Comparison of ENCODE assay signal across 27 cellular contexts in the genomic region with DNA sequence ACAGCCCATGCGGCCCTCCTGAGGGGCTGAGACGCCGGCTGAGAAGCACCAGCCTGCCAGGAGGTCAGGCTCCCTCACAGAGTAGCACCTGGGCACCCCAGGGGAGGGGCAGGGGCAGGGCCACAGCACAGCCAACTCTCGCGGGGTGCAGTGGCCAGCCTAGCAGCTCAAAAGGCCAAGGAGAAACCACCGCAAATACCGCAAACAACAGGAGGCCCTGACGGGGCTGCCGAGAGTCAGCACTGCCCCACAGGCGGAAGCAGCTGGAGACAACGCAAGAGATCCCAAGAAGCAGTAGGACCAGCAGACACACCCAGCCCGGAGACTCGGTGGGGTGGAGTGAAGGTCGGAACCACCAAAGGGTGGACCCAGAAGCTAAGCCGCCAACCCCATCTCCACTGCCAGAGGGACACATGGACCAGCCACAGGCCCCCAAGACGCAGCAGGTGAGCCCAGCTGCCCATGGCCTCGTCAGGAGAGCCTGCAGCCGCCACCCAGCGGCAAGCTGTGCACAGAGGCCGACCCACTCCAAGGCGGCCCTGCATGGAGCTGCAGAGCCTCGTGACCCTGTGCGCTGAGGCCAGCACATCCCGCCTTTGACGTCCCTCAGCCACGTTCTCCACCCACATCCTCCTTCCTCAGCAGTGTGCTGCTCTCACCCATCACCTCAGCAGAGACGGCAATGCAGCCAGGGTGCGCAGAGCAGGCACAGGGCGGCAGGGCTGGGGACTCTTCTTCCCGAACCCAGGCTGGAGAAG.
"Had no signal": no experiment of that assay in that cellular context is flagged by ENCODE, and none has a peak within 500 bp of the region (broad histone marks: within the 10 kb centered on the region; RNA-seq: fewer than 3 reads in every experiment).

No MANE protein-coding gene starts in this region.

- H3K9me3 ChIP-seq: gastrocnemius medialis, lower lobe of right lung, psoas muscle, stomach, tibial artery, upper lobe of left lung had no signal

- FAIRE-seq: colon, keratinocyte, urothelium cell line had no signal

- H3K27me3 ChIP-seq: dorsolateral prefrontal cortex, gastrocnemius medialis, neural progenitor cell, stomach, tibial artery, upper lobe of left lung had no signal

- H3K9ac ChIP-seq: neural progenitor cell had no signal

- H3K36me3 ChIP-seq: neural progenitor cell had no signal

- H3K4me1 ChIP-seq: neural progenitor cell, tibial artery had no signal

- H3K27ac ChIP-seq: epithelial cell of prostate, gastrocnemius medialis, lower lobe of right lung, neural progenitor cell, psoas muscle, stomach, tibial artery had no signal

- ATAC-seq: esophagus mucosa; gastrocnemius medialis; left ventricle myocardium superior; natural killer cell treated with Interleukin-12 subunit alpha and Interleukin-12 subunit beta and Interleukin-15 and Interleukin-18, amount 100 ng/mL, for 72 hours; psoas muscle; sciatic nerve; stimulated activated effector memory CD8-positive, alpha-beta T cell treated with anti-CD3 and anti-CD28 coated beads, Interleukin-12 subunit alpha, Interleukin-12 subunit beta, amount 100 ng/mL, for 72 hours had no signal

- H2AFZ ChIP-seq: neural progenitor cell had no signal

- H3K4me3 ChIP-seq: dorsolateral prefrontal cortex, gastrocnemius medialis, lower lobe of right lung, neural progenitor cell, psoas muscle, smooth muscle cell, stomach, tibial artery, upper lobe of left lung had no signal

- H3K4me2 ChIP-seq: neural progenitor cell, smooth muscle cell had no signal

- DNase-seq: cerebellar nuclear complex; dorsolateral prefrontal cortex; effector CD4-positive, alpha-beta T cell; foreskin fibroblast; gastrocnemius medialis; left ventricle myocardium superior; lower lobe of right lung; nucleus accumbens; posterior cingulate gyrus; psoas muscle; stimulated activated CD4-positive, alpha-beta T cell treated with anti-CD3 and anti-CD28 coated beads, Interleukin-12 subunit alpha, Interleukin-12 subunit beta, amount 100 ng/mL, for 4 hours; stimulated activated CD4-positive, alpha-beta T cell treated with anti-CD3 and anti-CD28 coated beads, Interleukin-2, amount 100 ng/mL, for 24 hours; stimulated activated CD4-positive, alpha-beta T cell treated with anti-CD3 and anti-CD28 coated beads, Interleukin-4, amount 100 ng/mL, for 24 hours; stimulated activated naive CD4-positive, alpha-beta T cell treated with Interleukin-2 at 50 U/mL for 16 hours; stomach; tibial artery had no signal
